ENCODE assay signal across 8 cellular contexts in genomic region chr19:18204394-18205179, GRCh38. TPM values are rescaled to one million over a fixed set of nuclear protein-coding genes. Genes with fewer than 3 reads are reported as not detected.
A peak's percentile ranks its signal among the peaks of the same experiment; 100 is the strongest.
DNase-seq lines count a peak whose midpoint lies in the region; ATAC-seq, FAIRE-seq and TF ChIP-seq lines count a peak whose summit lies in the region.

No MANE protein-coding gene starts in this region.

- peak; percentile 42 to 56 for TF ChIP-seq POLR2A in tibial nerve (IDR thresholded peaks at IDR 0.05)
- no peak for TF ChIP-seq POLR2A in GM12891 (IDR thresholded peaks at IDR 0.05; ENCODE audit: low read depth, low read length)

- CTCF ChIA-PET in CD8-positive, alpha-beta T cell (lab: Charles Lee), result interaction anchor here (0.8 to 12.7 kb wide), 6 partner anchors 13 to 206 kb away, joined by 3 to 194 read pairs (median 6); partner anchors contain the start of gene MPV17L2

- peaks cover 17% of the 10 kb centered on the region for H3K36me3 Mint-ChIP-seq in CD8-positive, alpha-beta T cell
- H3K36me3 Mint-ChIP-seq in mesothelial cell of epicardium, result peaks cover 6% of the 10 kb centered on the region

- H3K27me3 ChIP-seq in CD8-positive, alpha-beta T cell (ENCODE audit: insufficient read depth, low read length), result no peaks in the 10 kb centered on the region
- H3K27me3 ChIP-seq in duodenal mucosa (ENCODE audit: control insufficient read depth in 1 of 2, insufficient read depth in 2 of 2, low read length in 2 of 2) (no peaks in the 10 kb centered on the region), tibial nerve (peaks cover 0 to 10% of the 10 kb centered on the region in 2 donors)

- POLR2A ChIA-PET in CD8-positive, alpha-beta T cell (lab: Charles Lee), result interaction anchor here (0.6 to 2.1 kb wide), 8 partner anchors 10 to 628 kb away, joined by 3 to 10 read pairs (median 6); partner anchors contain the start of genes JUND and MPV17L2

- no peak for TF ChIP-seq EP300 in tibial nerve (IDR thresholded peaks at IDR 0.05)

- H3K9me3 ChIP-seq in CD8-positive, alpha-beta T cell (ENCODE audit: low read length), result no peaks in the 10 kb centered on the region
- H3K9me3 ChIP-seq in duodenal mucosa (ENCODE audit: control insufficient read depth in 1 of 2, low read length in 2 of 2) (no peaks in the 10 kb centered on the region), tibial nerve (no peaks in the 10 kb centered on the region)

- H3K27me3 Mint-ChIP-seq in CD8-positive, alpha-beta T cell (ENCODE audit: low read depth), result peaks cover 5% of the 10 kb centered on the region
- no peaks in the 10 kb centered on the region for H3K27me3 Mint-ChIP-seq in mesothelial cell of epicardium (ENCODE audit: low read depth)

- H3K4me3 ChIP-seq in CD8-positive, alpha-beta T cell (ENCODE audit: low read depth, low read length), result peak overlapping the region; percentile 59
- H3K4me3 ChIP-seq in duodenal mucosa (ENCODE audit: low read depth in 1 of 2, low read length in 2 of 2), result peak overlapping the region; percentile 66 to 75
- peak overlapping the region; percentile 30 to 79 (median 54) for H3K4me3 ChIP-seq in tibial nerve

- ATAC-seq in CD8-positive, alpha-beta T cell, result no peak
- ATAC-seq in GM19395 (IDR thresholded peaks at IDR 0.05; ENCODE audit: unreplicated experiment), result peak; percentile 9
- ATAC-seq in HG03520 (IDR thresholded peaks at IDR 0.05; ENCODE audit: unreplicated experiment), result peak; percentile 3

- peaks cover 17% of the 10 kb centered on the region for H3K4me1 ChIP-seq in CD8-positive, alpha-beta T cell (ENCODE audit: insufficient read depth, low read length)
- H3K4me1 ChIP-seq in duodenal mucosa (ENCODE audit: control insufficient read depth in 1 of 2, insufficient read depth in 2 of 2, low read length in 2 of 2), result peaks cover 7 to 13% of the 10 kb centered on the region in 2 donors
- H3K4me1 ChIP-seq in tibial nerve, result peaks cover 0 to 35% (median 16%) of the 10 kb centered on the region in 4 donors

- no peaks in the 10 kb centered on the region for H3K9me3 Mint-ChIP-seq in CD8-positive, alpha-beta T cell
- H3K9me3 Mint-ChIP-seq in mesothelial cell of epicardium, result no peaks in the 10 kb centered on the region

- H3K4me3 Mint-ChIP-seq in CD8-positive, alpha-beta T cell, result peak overlapping the region; percentile 96
- peak overlapping the region; percentile 91 for H3K4me3 Mint-ChIP-seq in mesothelial cell of epicardium

- peak overlapping the region; percentile 84 to 85 for H3K9ac ChIP-seq in duodenal mucosa (ENCODE audit: low read depth in 1 of 2, low read length in 2 of 2)

- peaks cover 21% of the 10 kb centered on the region for H3K4me1 Mint-ChIP-seq in CD8-positive, alpha-beta T cell (ENCODE audit: low read depth)
- H3K4me1 Mint-ChIP-seq in mesothelial cell of epicardium, result peaks cover 22% of the 10 kb centered on the region

- H3K27ac Mint-ChIP-seq in CD8-positive, alpha-beta T cell, result peak overlapping the region; percentile 94
- H3K27ac Mint-ChIP-seq in mesothelial cell of epicardium, result peak overlapping the region; percentile 99

- no peaks in the 10 kb centered on the region for H3K36me3 ChIP-seq in CD8-positive, alpha-beta T cell (ENCODE audit: insufficient read depth, low read length)
- H3K36me3 ChIP-seq in duodenal mucosa (ENCODE audit: control insufficient read depth in 1 of 2, insufficient read depth in 2 of 2, low read length in 2 of 2) (peaks cover 0 to 6% of the 10 kb centered on the region in 2 donors), tibial nerve (peaks cover 0 to 16% (median 0%) of the 10 kb centered on the region in 3 donors)

- intact Hi-C loops in CD8-positive, alpha-beta T cell (cut with DNase I, micrococcal nuclease), result loop anchor here (1.0 to 10.0 kb wide), 13 partner anchors 11 to 430 kb away; partner anchors contain the start of genes FKBP8 (in 1 of the 2), IFI30 (in 1 of the 2), JUND (in 1 of the 2) and KLHL26 (in 1 of the 2)

- 1% methylated on average over 21 to 22 of the region's 22 CpGs for WGBS in tibial nerve, 2 donors

- DNase-seq in CD8-positive, alpha-beta T cell, result peak in 4 of 7 experiments; percentile 28 to 45 (median 38)
- peak; percentile 27 for DNase-seq in T-helper 9 cell
- DNase-seq in mesothelial cell of epicardium (ENCODE audit: low spot score in 2 of 2, unreplicated experiment in 2 of 2), result peak in 1 of 2 experiments; percentile 78
- peak in 1 of 2 donors; percentile 77 for DNase-seq in tibial nerve (ENCODE audit: low spot score in 2 of 2)
- no peak for DNase-seq in GM12891 (ENCODE audit: insufficient read length, low spot score)

- peak overlapping the region; percentile 52 for H3K27ac ChIP-seq in CD8-positive, alpha-beta T cell (ENCODE audit: low read depth, low read length)
- H3K27ac ChIP-seq in duodenal mucosa (ENCODE audit: low read depth, low read length), result peak overlapping the region; percentile 84
- peak overlapping the region; percentile 94 to 100 (median 98) for H3K27ac ChIP-seq in tibial nerve

- TF ChIP-seq CTCF in CD8-positive, alpha-beta T cell (IDR thresholded peaks at IDR 0.05), result no peak
- no peak for TF ChIP-seq CTCF in mesothelial cell of epicardium (IDR thresholded peaks at IDR 0.05; ENCODE audit: unreplicated experiment)
- TF ChIP-seq CTCF in tibial nerve (IDR thresholded peaks at IDR 0.05), result no peak

- no peak for FAIRE-seq in GM12891 (lab: Jason Lieb, UNC)

TF ChIP-seq in GM12891, 5 proteins besides CTCF, POLR2A, EP300 and RAD21:
- TF ChIP-seq POU2F2 (IDR thresholded peaks at IDR 0.05; ENCODE audit: low read depth, low read length), result no peak
- no peak for TF ChIP-seq POLR2AphosphoS5 (IDR thresholded peaks at IDR 0.05; ENCODE audit: low read depth, low read length)
- no peak for TF ChIP-seq SPI1 (IDR thresholded peaks at IDR 0.05; ENCODE audit: low read depth, low read length)
- no peak for TF ChIP-seq TAF1 (IDR thresholded peaks at IDR 0.05; ENCODE audit: low read depth, low read length)
- TF ChIP-seq PAX5 (IDR thresholded peaks at IDR 0.05; ENCODE audit: insufficient read depth, low read length, severe bottlenecking), result no peak

RNA-seq across cellular contexts. Expression of gene RAB3A, which starts 0.7 kb away (rescaled TPM):
- total RNA-seq in CD8-positive, alpha-beta T cell, result 10 to 100 TPM; 16.8 to 19.4 TPM
- total RNA-seq in mesothelial cell of epicardium (5.9 to 6.7 TPM (median 6.4 TPM) in 3 replicates), tibial nerve (1 to 10 TPM in 3 of 4 donors, not detected in 1; 1.5 to 5.1 (median 3.9) TPM)
- 1.0 TPM for polyA plus RNA-seq in GM12891 (2012; ENCODE audit: low read depth, missing spikeins)

RNA-seq across cellular contexts. Expression of gene MPV17L2, which starts 11.6 kb away (rescaled TPM):
- total RNA-seq in CD8-positive, alpha-beta T cell, result 1 to 10 TPM; 4.0 to 5.2 TPM
- 7.7 to 9.5 TPM (median 8.2 TPM) in 3 replicates for total RNA-seq in mesothelial cell of epicardium
- total RNA-seq in tibial nerve, result 10 to 100 TPM; 11.1 to 19.0 (median 15.5) TPM
- 10.6 TPM for polyA plus RNA-seq in GM12891 (2012; ENCODE audit: low read depth, missing spikeins)

RNA-seq across cellular contexts. Expression of gene PDE4C, which starts 21.7 kb away (rescaled TPM):
- under 1 TPM in 1 of 2 experiments, not detected in 1; 0.71 TPM for total RNA-seq in CD8-positive, alpha-beta T cell
- 0.70 to 1.4 TPM (median 0.93 TPM) in 3 replicates for total RNA-seq in mesothelial cell of epicardium
- total RNA-seq in tibial nerve, result under 1 TPM in 3 of 4 donors, not detected in 1; under 0.01 to 0.60 (median 0.59) TPM
- polyA plus RNA-seq in GM12891 (2012; ENCODE audit: low read depth, missing spikeins), result 0.17 TPM

RNA-seq across cellular contexts. Expression of gene IFI30, which starts 31.0 kb away (rescaled TPM):
- 1 to 10 TPM; 1.6 to 1.8 TPM for total RNA-seq in CD8-positive, alpha-beta T cell
- total RNA-seq in mesothelial cell of epicardium (0.32 to 2.0 TPM (median 0.36 TPM) in 3 replicates), tibial nerve (100 to 1,000 TPM in 1 of 4 donors, 10 to 100 TPM in 3; 19.0 to 101 (median 29.4) TPM)
- polyA plus RNA-seq in GM12891 (2012; ENCODE audit: low read depth, missing spikeins), result 201 TPM

RNA-seq across cellular contexts. Expression of gene PIK3R2, which starts 51.6 kb away (rescaled TPM):
- 1 to 10 TPM; 3.6 to 3.9 TPM for total RNA-seq in CD8-positive, alpha-beta T cell
- total RNA-seq in mesothelial cell of epicardium (90.4 to 95.5 TPM (median 94.7 TPM) in 3 replicates), tibial nerve (10 to 100 TPM; 12.2 to 38.1 (median 15.7) TPM)
- 6.7 TPM for polyA plus RNA-seq in GM12891 (2012; ENCODE audit: low read depth, missing spikeins)
